8 cellular contexts compared by ENCODE assay signal in the genomic region with DNA sequence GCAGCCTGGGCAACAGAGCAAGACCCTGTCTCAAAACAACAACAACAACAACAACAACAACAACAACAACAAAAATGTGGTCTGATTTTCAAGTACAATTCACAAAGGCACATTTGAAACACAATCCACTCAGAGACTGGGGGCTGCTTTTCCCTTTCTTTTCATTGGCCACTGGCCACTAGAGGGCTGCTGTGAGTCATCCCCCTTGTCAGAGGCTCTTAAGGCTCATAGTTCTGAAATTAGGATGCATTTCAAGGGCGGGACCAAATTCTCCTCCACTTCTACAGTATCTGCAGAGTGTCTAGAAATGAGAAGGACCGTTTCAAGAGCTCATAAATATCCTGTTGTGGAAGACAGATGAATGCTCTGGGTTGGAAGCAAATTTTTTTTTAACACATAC.
DNase-seq lines count a peak whose midpoint lies in the region; ATAC-seq lines count a peak whose summit lies in the region.

No MANE protein-coding gene starts in this region.

- no peaks in the 10 kb centered on the region for H3K4me1 Mint-ChIP-seq in activated T-helper 2 cell treated with anti-CD3 and anti-CD28 coated beads, Interferon-gamma antibody, Interleukin-2, Interleukin-4, amounts not matched to agents 10 μg/mL and 5 μg/mL and 100 μg/mL, durations not matched to agents 14 hours and 24 hours and 36 hours (ENCODE audit: low read depth)

- H3K4me3 Mint-ChIP-seq in activated T-helper 2 cell treated with anti-CD3 and anti-CD28 coated beads, Interferon-gamma antibody, Interleukin-2, Interleukin-4, amounts not matched to agents 10 μg/mL and 5 μg/mL and 100 μg/mL, durations not matched to agents 14 hours and 24 hours and 36 hours (ENCODE audit: low read depth): no peak overlapping the region

- H3K27ac Mint-ChIP-seq in activated T-helper 2 cell treated with anti-CD3 and anti-CD28 coated beads, Interferon-gamma antibody, Interleukin-2, Interleukin-4, amounts not matched to agents 10 μg/mL and 5 μg/mL and 100 μg/mL, durations not matched to agents 14 hours and 24 hours and 36 hours: no peak overlapping the region

- H3K9me3 Mint-ChIP-seq in activated T-helper 2 cell treated with anti-CD3 and anti-CD28 coated beads, Interferon-gamma antibody, Interleukin-2, Interleukin-4, amounts not matched to agents 10 μg/mL and 5 μg/mL and 100 μg/mL, durations not matched to agents 14 hours and 24 hours and 36 hours: peaks cover 9% of the 10 kb centered on the region

- H3K27me3 Mint-ChIP-seq in activated T-helper 2 cell treated with anti-CD3 and anti-CD28 coated beads, Interferon-gamma antibody, Interleukin-2, Interleukin-4, amounts not matched to agents 10 μg/mL and 5 μg/mL and 100 μg/mL, durations not matched to agents 14 hours and 24 hours and 36 hours (ENCODE audit: low read depth): no peaks in the 10 kb centered on the region

- DNase-seq in SHP77 (lab: John Stamatoyannopoulos, UW) (peak; percentile 6 to 18), SHP77 treated with DMSO at 0.1 percent for 48 hours (lab: John Stamatoyannopoulos, UW) (no peak), SKM-1 treated with dmso at 0.1 percent for 144 hours (lab: John Stamatoyannopoulos, UW; ENCODE audit: unreplicated experiment) (peak; percentile 35), left kidney (ENCODE audit: low read depth, low spot score) (peak; percentile 56), AG20443 (ENCODE audit: low spot score) (no peak)
- no peak for DNase-seq in activated T-helper 2 cell treated with anti-CD3 and anti-CD28 coated beads, Interferon-gamma antibody, Interleukin-2, Interleukin-4, amounts not matched to agents 10 μg/mL and 5 μg/mL and 100 μg/mL, durations not matched to agents 14 hours and 24 hours and 36 hours (ENCODE audit: low spot score)

- H3K36me3 Mint-ChIP-seq in activated T-helper 2 cell treated with anti-CD3 and anti-CD28 coated beads, Interferon-gamma antibody, Interleukin-2, Interleukin-4, amounts not matched to agents 10 μg/mL and 5 μg/mL and 100 μg/mL, durations not matched to agents 14 hours and 24 hours and 36 hours (ENCODE audit: low read depth): no peaks in the 10 kb centered on the region

- intact Hi-C loops in activated T-helper 2 cell treated with anti-CD3 and anti-CD28 coated beads, Interferon-gamma antibody, Interleukin-2, Interleukin-4, amounts not matched to agents 10 μg/mL and 5 μg/mL and 100 μg/mL, durations not matched to agents 14 hours and 24 hours and 36 hours (cut with micrococcal nuclease): no loop called here

- ATAC-seq in HG03095 (IDR thresholded peaks at IDR 0.05; ENCODE audit: unreplicated experiment) (peak; percentile 63), GM21515 (IDR thresholded peaks at IDR 0.05; ENCODE audit: unreplicated experiment) (no peak)

Comparison
In these comparisons a context has a peak if more than half of its experiments do, and no peak if none do; other contexts are left out.
1. DNase-seq: peak in SHP77 (2 of 2), SKM-1 treated with dmso at 0.1 percent for 144 hours (single experiment) and left kidney (single experiment); none in SHP77 treated with DMSO at 0.1 percent for 48 hours (single experiment), activated T-helper 2 cell treated with anti-CD3 and anti-CD28 coated beads, Interferon-gamma antibody, Interleukin-2, Interleukin-4, amounts not matched to agents 10 μg/mL and 5 μg/mL and 100 μg/mL, durations not matched to agents 14 hours and 24 hours and 36 hours (single experiment) and AG20443 (single experiment).